1 cellular context compared by ENCODE assay signal in the genomic region with DNA sequence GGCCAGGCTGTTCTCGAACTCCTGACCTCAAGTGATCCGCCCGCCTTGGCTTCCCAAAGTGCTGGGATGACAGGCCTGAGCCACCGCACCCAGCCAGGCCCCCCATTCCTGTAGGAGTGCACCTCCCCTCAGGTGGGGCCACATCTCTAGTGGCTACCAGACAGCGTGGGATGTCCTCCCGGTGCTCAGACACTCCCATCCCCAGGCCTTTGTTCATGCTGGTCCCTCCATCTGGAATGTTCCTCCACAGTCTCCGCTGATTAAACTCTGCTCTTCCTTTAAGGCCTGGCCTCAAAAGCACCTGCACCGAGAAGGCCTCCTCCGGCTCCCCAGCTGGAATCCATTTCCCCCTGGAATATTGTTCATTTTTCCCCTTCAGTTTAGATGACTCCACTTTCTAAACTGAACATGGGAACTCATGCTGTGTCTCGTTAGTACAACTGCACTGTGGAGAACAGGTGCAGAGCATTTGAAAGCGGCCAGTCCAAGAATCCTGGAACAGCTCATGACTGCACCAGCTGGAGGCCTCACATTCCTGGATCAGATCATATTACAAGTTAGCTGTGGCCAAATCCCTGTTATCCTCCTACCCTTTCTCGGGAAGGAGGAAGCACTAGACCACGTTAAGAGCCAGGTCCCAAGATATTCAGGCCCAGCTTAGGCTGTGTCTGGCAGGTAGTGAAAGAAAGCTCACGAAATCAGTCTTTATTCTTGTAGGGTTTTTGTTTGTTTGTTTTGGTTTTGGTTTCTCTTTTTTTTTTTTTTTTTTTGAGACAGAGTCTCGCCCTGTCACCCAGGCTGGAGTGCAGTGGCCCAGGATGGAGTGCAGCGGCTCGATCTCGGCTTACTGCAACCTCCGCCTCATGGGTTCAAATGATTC.
TF ChIP-seq lines count a peak whose summit lies in the region.

No MANE protein-coding gene starts in this region.

TF ChIP-seq in HEK293, 187 proteins besides CTCF, POLR2A, EP300 and RAD21 (continued from another document and continues in another):
- TF ChIP-seq BCL6B (tag by site-specific recombination; IDR thresholded peaks at IDR 0.05) (0 out of 2 replicates have a peak, but pooled peaks have one; percentile 19), MYNN (tag by site-specific recombination; IDR thresholded peaks at IDR 0.05; ENCODE audit: borderline replicate concordance) (peak; percentile 61; the same call in 1 of the 2 replicates), ZNF24 (tag by site-specific recombination; IDR thresholded peaks at IDR 0.05) (0 out of 2 replicates have a peak, but pooled peaks have one; percentile 49), ZXDB (tag by site-specific recombination; IDR thresholded peaks at IDR 0.05) (peak; percentile 78), ZNF561 (tag by site-specific recombination; IDR thresholded peaks at IDR 0.05; ENCODE audit: borderline replicate concordance) (peak; percentile 70; the same call in 1 of the 2 replicates), ZFHX2 (tag by site-specific recombination; conservative IDR thresholded peaks at IDR 0.05) (no peak), ZNF174 (tag by site-specific recombination; IDR thresholded peaks at IDR 0.05) (no peak), ZBTB21 (tag by site-specific recombination; IDR thresholded peaks at IDR 0.05) (0 out of 2 replicates have a peak, but pooled peaks have one; percentile 15), ZNF16 (tag by site-specific recombination; IDR thresholded peaks at IDR 0.05; ENCODE audit: low read depth) (no peak), ZNF660 (tag by site-specific recombination; IDR thresholded peaks at IDR 0.05) (no peak; the same call in 1 of the 2 replicates), SP7 (tag by site-specific recombination; IDR thresholded peaks at IDR 0.05) (peak; percentile 81), ZBTB44 (tag by site-specific recombination; IDR thresholded peaks at IDR 0.05) (peak; percentile 75; the same call in 1 of the 2 replicates), ZNF341 (tag by site-specific recombination; IDR thresholded peaks at IDR 0.05; ENCODE audit: low read depth) (peak; percentile 97), KLF8 (tag by site-specific recombination; IDR thresholded peaks at IDR 0.05) (peak; percentile 61), WT1 (tag by site-specific recombination; IDR thresholded peaks at IDR 0.05) (peak; percentile 60; the same call in 1 of the 2 replicates), BCL11A (tag by site-specific recombination; IDR thresholded peaks at IDR 0.05; ENCODE audit: low read depth) (peak; percentile 73), BCL11B (tag by site-specific recombination; IDR thresholded peaks at IDR 0.05; ENCODE audit: low read depth) (0 out of 2 replicates have a peak, but pooled peaks have one; percentile 22), ZNF394 (tag by site-specific recombination; IDR thresholded peaks at IDR 0.05; ENCODE audit: borderline replicate concordance) (peak; percentile 48; the same call in 1 of the 2 replicates), ZBTB20 (tag by site-specific recombination; IDR thresholded peaks at IDR 0.05) (peak; percentile 61; the same call in 1 of the 2 replicates), ZSCAN30 (tag by site-specific recombination; IDR thresholded peaks at IDR 0.05) (peak; percentile 82; the same call in 1 of the 2 replicates), PRDM6 (tag by site-specific recombination; IDR thresholded peaks at IDR 0.05) (0 out of 2 replicates have a peak, but pooled peaks have one; percentile 50), MEIS1 (CRISPR knock-in tag; IDR thresholded peaks at IDR 0.05; ENCODE audit: borderline replicate concordance) (no peak), OSR2 (tag by site-specific recombination; IDR thresholded peaks at IDR 0.05) (peak; percentile 57), ZNF501 (tag by site-specific recombination; IDR thresholded peaks at IDR 0.05) (peak; percentile 80; the same call in 1 of the 2 replicates), ZNF768 (tag by site-specific recombination; IDR thresholded peaks at IDR 0.05) (0 out of 2 replicates have a peak, but pooled peaks have one; percentile 9), ZNF843 (tag by site-specific recombination; IDR thresholded peaks at IDR 0.05) (no peak), SP2 (tag by site-specific recombination; IDR thresholded peaks at IDR 0.05) (no peak; the same call in 1 of the 2 replicates), ZNF600 (tag by site-specific recombination; IDR thresholded peaks at IDR 0.05) (peak; percentile 96), ZNF626 (tag by site-specific recombination; IDR thresholded peaks at IDR 0.05) (no peak), ZNF324 (tag by site-specific recombination; IDR thresholded peaks at IDR 0.05) (0 out of 2 replicates have a peak, but pooled peaks have one; percentile 72)
- TF ChIP-seq, protein P1, sequence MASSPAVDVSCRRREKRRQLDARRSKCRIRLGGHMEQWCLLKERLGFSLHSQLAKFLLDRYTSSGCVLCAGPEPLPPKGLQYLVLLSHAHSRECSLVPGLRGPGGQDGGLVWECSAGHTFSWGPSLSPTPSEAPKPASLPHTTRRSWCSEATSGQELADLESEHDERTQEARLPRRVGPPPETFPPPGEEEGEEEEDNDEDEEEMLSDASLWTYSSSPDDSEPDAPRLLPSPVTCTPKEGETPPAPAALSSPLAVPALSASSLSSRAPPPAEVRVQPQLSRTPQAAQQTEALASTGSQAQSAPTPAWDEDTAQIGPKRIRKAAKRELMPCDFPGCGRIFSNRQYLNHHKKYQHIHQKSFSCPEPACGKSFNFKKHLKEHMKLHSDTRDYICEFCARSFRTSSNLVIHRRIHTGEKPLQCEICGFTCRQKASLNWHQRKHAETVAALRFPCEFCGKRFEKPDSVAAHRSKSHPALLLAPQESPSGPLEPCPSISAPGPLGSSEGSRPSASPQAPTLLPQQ (tag by site-specific recombination; IDR thresholded peaks at IDR 0.05) = peak; percentile 38; the same call in 1 of the 2 replicates
- TF ChIP-seq, protein P2, sequence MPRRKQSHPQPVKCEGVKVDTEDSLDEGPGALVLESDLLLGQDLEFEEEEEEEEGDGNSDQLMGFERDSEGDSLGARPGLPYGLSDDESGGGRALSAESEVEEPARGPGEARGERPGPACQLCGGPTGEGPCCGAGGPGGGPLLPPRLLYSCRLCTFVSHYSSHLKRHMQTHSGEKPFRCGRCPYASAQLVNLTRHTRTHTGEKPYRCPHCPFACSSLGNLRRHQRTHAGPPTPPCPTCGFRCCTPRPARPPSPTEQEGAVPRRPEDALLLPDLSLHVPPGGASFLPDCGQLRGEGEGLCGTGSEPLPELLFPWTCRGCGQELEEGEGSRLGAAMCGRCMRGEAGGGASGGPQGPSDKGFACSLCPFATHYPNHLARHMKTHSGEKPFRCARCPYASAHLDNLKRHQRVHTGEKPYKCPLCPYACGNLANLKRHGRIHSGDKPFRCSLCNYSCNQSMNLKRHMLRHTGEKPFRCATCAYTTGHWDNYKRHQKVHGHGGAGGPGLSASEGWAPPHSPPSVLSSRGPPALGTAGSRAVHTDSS (tag by site-specific recombination; IDR thresholded peaks at IDR 0.05) = no peak
- TF ChIP-seq, protein P3, sequence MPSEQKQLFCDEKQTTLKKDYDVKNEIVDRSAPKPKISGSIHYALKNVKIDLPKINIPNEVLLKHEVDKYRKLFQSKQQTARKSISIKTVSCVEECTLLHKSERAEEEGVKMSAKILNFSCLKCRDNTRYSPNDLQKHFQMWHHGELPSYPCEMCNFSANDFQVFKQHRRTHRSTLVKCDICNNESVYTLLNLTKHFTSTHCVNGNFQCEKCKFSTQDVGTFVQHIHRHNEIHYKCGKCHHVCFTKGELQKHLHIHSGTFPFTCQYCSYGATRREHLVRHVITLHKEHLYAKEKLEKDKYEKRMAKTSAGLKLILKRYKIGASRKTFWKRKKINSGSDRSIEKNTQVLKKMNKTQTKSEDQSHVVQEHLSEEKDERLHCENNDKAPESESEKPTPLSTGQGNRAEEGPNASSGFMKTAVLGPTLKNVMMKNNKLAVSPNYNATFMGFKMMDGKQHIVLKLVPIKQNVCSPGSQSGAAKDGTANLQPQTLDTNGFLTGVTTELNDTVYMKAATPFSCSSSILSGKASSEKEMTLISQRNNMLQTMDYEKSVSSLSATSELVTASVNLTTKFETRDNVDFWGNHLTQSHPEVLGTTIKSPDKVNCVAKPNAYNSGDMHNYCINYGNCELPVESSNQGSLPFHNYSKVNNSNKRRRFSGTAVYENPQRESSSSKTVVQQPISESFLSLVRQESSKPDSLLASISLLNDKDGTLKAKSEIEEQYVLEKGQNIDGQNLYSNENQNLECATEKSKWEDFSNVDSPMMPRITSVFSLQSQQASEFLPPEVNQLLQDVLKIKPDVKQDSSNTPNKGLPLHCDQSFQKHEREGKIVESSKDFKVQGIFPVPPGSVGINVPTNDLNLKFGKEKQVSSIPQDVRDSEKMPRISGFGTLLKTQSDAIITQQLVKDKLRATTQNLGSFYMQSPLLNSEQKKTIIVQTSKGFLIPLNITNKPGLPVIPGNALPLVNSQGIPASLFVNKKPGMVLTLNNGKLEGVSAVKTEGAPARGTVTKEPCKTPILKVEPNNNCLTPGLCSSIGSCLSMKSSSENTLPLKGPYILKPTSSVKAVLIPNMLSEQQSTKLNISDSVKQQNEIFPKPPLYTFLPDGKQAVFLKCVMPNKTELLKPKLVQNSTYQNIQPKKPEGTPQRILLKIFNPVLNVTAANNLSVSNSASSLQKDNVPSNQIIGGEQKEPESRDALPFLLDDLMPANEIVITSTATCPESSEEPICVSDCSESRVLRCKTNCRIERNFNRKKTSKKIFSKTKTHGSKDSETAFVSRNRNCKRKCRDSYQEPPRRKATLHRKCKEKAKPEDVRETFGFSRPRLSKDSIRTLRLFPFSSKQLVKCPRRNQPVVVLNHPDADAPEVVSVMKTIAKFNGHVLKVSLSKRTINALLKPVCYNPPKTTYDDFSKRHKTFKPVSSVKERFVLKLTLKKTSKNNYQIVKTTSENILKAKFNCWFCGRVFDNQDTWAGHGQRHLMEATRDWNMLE (tag by site-specific recombination; conservative IDR thresholded peaks at IDR 0.05; ENCODE audit: low read depth) = no peak
- TF ChIP-seq, protein P4, sequence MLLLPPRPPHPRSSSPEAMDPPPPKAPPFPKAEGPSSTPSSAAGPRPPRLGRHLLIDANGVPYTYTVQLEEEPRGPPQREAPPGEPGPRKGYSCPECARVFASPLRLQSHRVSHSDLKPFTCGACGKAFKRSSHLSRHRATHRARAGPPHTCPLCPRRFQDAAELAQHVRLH (tag by site-specific recombination; IDR thresholded peaks at IDR 0.05) = 0 out of 2 replicates have a peak, but pooled peaks have one; percentile 61
- TF ChIP-seq, protein P5, sequence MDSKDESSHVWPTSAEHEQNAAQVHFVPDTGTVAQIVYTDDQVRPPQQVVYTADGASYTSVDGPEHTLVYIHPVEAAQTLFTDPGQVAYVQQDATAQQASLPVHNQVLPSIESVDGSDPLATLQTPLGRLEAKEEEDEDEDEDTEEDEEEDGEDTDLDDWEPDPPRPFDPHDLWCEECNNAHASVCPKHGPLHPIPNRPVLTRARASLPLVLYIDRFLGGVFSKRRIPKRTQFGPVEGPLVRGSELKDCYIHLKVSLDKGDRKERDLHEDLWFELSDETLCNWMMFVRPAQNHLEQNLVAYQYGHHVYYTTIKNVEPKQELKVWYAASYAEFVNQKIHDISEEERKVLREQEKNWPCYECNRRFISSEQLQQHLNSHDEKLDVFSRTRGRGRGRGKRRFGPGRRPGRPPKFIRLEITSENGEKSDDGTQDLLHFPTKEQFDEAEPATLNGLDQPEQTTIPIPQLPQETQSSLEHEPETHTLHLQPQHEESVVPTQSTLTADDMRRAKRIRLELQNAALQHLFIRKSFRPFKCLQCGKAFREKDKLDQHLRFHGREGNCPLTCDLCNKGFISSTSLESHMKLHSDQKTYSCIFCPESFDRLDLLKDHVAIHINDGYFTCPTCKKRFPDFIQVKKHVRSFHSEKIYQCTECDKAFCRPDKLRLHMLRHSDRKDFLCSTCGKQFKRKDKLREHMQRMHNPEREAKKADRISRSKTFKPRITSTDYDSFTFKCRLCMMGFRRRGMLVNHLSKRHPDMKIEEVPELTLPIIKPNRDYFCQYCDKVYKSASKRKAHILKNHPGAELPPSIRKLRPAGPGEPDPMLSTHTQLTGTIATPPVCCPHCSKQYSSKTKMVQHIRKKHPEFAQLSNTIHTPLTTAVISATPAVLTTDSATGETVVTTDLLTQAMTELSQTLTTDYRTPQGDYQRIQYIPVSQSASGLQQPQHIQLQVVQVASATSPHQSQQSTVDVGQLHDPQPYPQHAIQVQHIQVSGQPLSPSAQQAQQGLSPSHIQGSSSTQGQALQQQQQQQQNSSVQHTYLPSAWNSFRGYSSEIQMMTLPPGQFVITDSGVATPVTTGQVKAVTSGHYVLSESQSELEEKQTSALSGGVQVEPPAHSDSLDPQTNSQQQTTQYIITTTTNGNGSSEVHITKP (tag by site-specific recombination; IDR thresholded peaks at IDR 0.05) = peak; percentile 97
